Comparison of ENCODE assay signal across 8 cellular contexts in the genomic region with DNA sequence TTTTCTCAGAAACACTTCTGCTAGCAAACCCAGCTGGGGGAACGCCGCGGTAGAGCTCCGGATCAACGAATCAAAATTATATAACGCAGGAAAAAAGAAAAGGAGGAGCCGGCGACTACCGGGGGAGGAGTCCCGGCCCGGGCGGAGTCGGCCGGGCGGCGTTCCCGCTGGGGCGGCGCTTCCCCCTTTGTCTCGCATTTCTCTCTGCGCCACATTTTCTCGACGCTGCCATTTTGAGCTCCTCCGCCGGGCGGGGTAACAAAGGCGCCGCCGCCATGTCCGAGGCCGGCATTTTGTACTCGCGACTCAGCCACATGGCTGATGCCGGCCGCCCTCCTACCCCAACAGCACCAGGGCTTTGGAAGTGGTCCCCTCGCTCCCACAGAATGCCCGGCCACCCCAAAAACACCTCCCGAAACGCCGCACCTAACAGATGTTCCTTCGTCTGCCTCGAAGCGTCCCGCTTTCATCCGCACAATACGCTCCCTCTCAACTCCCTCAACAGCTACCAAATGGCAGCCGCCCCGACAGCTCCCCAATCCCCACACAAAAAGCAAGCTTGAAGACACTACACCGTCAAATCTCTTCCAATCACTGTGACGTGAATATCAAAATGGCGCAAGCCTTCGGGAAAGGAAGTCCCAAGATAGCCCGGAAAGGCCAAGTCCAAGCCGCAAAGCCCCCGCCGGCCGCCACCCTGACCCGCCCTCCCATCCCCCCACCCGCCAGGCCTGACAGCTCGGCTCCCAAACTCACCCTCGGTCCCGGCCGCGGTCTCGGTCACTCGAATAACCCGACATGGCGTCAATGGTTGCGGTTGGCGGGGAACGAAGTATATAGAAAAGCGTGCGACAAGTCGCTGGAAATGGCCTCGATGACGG. TPM values are rescaled to one million over a fixed set of nuclear protein-coding genes. Genes with fewer than 3 reads are reported as not detected.
DNase-seq lines count a peak whose midpoint lies in the region; TF ChIP-seq lines count a peak whose summit lies in the region.

No MANE protein-coding gene starts in this region.

- H3K4me3 Mint-ChIP-seq in activated naive CD8-positive, alpha-beta T cell treated with anti-CD3 and anti-CD28 coated beads for 36 hours, result peak overlapping the region; percentile 98
- peak overlapping the region; percentile 100 for H3K4me3 Mint-ChIP-seq in osteocyte (ENCODE audit: unreplicated experiment)

- H3K9me3 Mint-ChIP-seq in activated naive CD8-positive, alpha-beta T cell treated with anti-CD3 and anti-CD28 coated beads for 36 hours, result no peaks in the 10 kb centered on the region
- no peaks in the 10 kb centered on the region for H3K9me3 Mint-ChIP-seq in osteocyte (ENCODE audit: unreplicated experiment)

- H3K27me3 Mint-ChIP-seq in activated naive CD8-positive, alpha-beta T cell treated with anti-CD3 and anti-CD28 coated beads for 36 hours, result no peaks in the 10 kb centered on the region
- no peaks in the 10 kb centered on the region for H3K27me3 Mint-ChIP-seq in osteocyte (ENCODE audit: unreplicated experiment)

- no peak for TF ChIP-seq CTCF in GM20000 (IDR thresholded peaks at IDR 0.05; ENCODE audit: extremely low read depth, missing control alignments)
- TF ChIP-seq CTCF in osteocyte (IDR thresholded peaks at IDR 0.05), result no peak

- H3K36me3 Mint-ChIP-seq in activated naive CD8-positive, alpha-beta T cell treated with anti-CD3 and anti-CD28 coated beads for 36 hours, result peaks cover 66% of the 10 kb centered on the region
- peaks cover 54% of the 10 kb centered on the region for H3K36me3 Mint-ChIP-seq in osteocyte (ENCODE audit: unreplicated experiment)

- H3K4me1 Mint-ChIP-seq in activated naive CD8-positive, alpha-beta T cell treated with anti-CD3 and anti-CD28 coated beads for 36 hours, result peaks cover 48% of the 10 kb centered on the region
- peaks cover 44% of the 10 kb centered on the region for H3K4me1 Mint-ChIP-seq in osteocyte (ENCODE audit: unreplicated experiment)

- H3K27ac Mint-ChIP-seq in activated naive CD8-positive, alpha-beta T cell treated with anti-CD3 and anti-CD28 coated beads for 36 hours, result peak overlapping the region; percentile 100
- peak overlapping the region; percentile 100 for H3K27ac Mint-ChIP-seq in osteocyte (ENCODE audit: unreplicated experiment)

- intact Hi-C loops in head of caudate nucleus (cut with DNase I), result loop anchor here (1.0 kb wide), 1 partner anchor 8 kb away; a partner anchor contains a TSS

- DNase-seq in AG20443 (ENCODE audit: low spot score) (peak; percentile 88), GM20000 (ENCODE audit: low spot score) (peak; percentile 83), NCI-H1092 treated with DMSO at 0.1 percent for 48 hours (lab: John Stamatoyannopoulos, UW) (peak; percentile 87), SKM-1 treated with dmso at 0.1 percent for 144 hours (lab: John Stamatoyannopoulos, UW; ENCODE audit: unreplicated experiment) (peak; percentile 64), head of caudate nucleus (peak; percentile 73 to 96 (median 91)), osteocyte (ENCODE audit: extremely low spot score, unreplicated experiment) (peak; percentile 96)
- peak; percentile 84 for DNase-seq in activated naive CD8-positive, alpha-beta T cell treated with anti-CD3 and anti-CD28 coated beads for 36 hours

- peak overlapping the region; percentile 99 for H3K27ac ChIP-seq in temporal lobe (ENCODE audit: low read depth, low read length)

RNA-seq across cellular contexts. Expression of a gene that starts 0.5 kb away (rescaled TPM):
- 100 to 1,000 TPM; 719 to 745 TPM for total RNA-seq in activated naive CD8-positive, alpha-beta T cell treated with anti-CD3 and anti-CD28 coated beads for 36 hours
- total RNA-seq in osteocyte, result 689 and 816 TPM in 2 replicates
- total RNA-seq in temporal lobe, result 470 TPM

RNA-seq across cellular contexts. Expression of a gene that starts 1.2 kb away (rescaled TPM):
- 10 to 100 TPM; 39.3 to 39.7 TPM for total RNA-seq in activated naive CD8-positive, alpha-beta T cell treated with anti-CD3 and anti-CD28 coated beads for 36 hours
- total RNA-seq in osteocyte, result 47.8 and 53.5 TPM in 2 replicates
- 70.6 TPM for total RNA-seq in temporal lobe

RNA-seq across cellular contexts. Expression of a gene that starts 8.7 kb away (rescaled TPM):
- 10 to 100 TPM; 28.6 to 32.8 TPM for total RNA-seq in activated naive CD8-positive, alpha-beta T cell treated with anti-CD3 and anti-CD28 coated beads for 36 hours
- total RNA-seq in osteocyte (16.0 and 18.3 TPM in 2 replicates), temporal lobe (9.6 TPM)

RNA-seq across cellular contexts. Expression of a gene that starts 56.6 kb away (rescaled TPM):
- total RNA-seq in activated naive CD8-positive, alpha-beta T cell treated with anti-CD3 and anti-CD28 coated beads for 36 hours, result under 1 TPM; 0.49 to 0.68 TPM
- total RNA-seq in osteocyte, result not detected in 2 replicates
- 0.98 TPM for total RNA-seq in temporal lobe

Comparison
In these comparisons a context has a peak if more than half of its experiments do, and no peak if none do; other contexts are left out.
1. Peak in every context shown above with its lines: DNase-seq and H3K27ac ChIP-seq.